In the genomic region with DNA sequence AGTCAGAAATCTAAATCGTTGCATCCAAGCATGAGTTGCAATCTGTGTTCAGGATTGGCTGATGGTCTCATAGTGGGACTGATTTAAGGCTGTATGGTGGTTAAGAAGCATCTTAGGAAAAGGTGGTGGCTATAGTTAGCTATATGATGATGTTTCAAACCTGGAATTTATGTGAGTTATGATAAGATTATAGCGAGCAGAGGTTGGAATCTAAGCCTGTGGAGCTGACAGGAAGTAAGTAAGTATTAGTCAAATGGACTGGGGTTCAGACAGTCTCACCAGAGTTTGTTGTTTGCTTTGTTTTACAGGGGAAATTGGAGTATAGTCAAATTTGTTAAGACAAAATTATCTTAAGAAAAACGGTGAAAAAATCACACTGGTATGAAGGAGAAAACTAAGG, we compare ENCODE assay signal across 23 cellular contexts. TPM values are rescaled to one million over a fixed set of nuclear protein-coding genes. Genes with fewer than 3 reads are reported as not detected.
DNase-seq lines count a peak whose midpoint lies in the region; ATAC-seq, FAIRE-seq and TF ChIP-seq lines count a peak whose summit lies in the region.
"Had no signal": no experiment of that assay in that cellular context is flagged by ENCODE, and none has a peak within 500 bp of the region (broad histone marks: within the 10 kb centered on the region; RNA-seq: fewer than 3 reads in every experiment).

No MANE protein-coding gene starts in this region.

- H3K4me3 Mint-ChIP-seq in GM23338: no peak overlapping the region
- H3K4me3 Mint-ChIP-seq: CD4-positive, CD25-positive, alpha-beta regulatory T cell had no signal

- H3F3A ChIP-seq in GM23338 (replicated peaks; ENCODE audit: low read depth): no peaks in the 10 kb centered on the region
- no peaks in the 10 kb centered on the region for H3F3A ChIP-seq in PC-3 (ENCODE audit: low read length, unreplicated experiment)

- POLR2A ChIA-PET in PC-3 (lab: Charles Lee; ENCODE audit: unreplicated experiment): no interaction called here

- DNase-seq in GM23338 (ENCODE audit: low spot score): no peak
- DNase-seq in PC-3: no peak
- DNase-seq in colonic mucosa: no peak
- peak; percentile 57 for DNase-seq in small intestine
- no peak for DNase-seq in activated effector memory CD4-positive, alpha-beta T cell treated with anti-CD3 and anti-CD28 coated beads, Interleukin-2, amount 50 U/mL, for 16 hours
- DNase-seq in foreskin keratinocyte: no peak
- DNase-seq in NCI-H526 (lab: John Stamatoyannopoulos, UW): no peak
- DNase-seq: BE2C; CD4-positive, CD25-positive, alpha-beta regulatory T cell; GM23248; HCEC 1CT; KBM-7; MM.1S; NCI-H1048; NCI-H1436; NCI-H2227 treated with DMSO at 0.1 percent for 48 hours; NCI-H524 treated with DMSO at 0.1 percent for 48 hours; PC-9; SHP77; SW 1271 had no signal

- H2AFZ ChIP-seq in GM23338 (0 out of 2 replicates have a peak overlapping the region, but pooled peaks have one; percentile 21), PC-3 (ENCODE audit: low read length) (no peak overlapping the region)
- H2AFZ ChIP-seq: GM23248, PC-9 had no signal

- H3K27me3 ChIP-seq in GM23338 (ENCODE audit: insufficient read depth) (no peaks in the 10 kb centered on the region), PC-3 (ENCODE audit: low read length) (no peaks in the 10 kb centered on the region), colonic mucosa (no peaks in the 10 kb centered on the region), small intestine (ENCODE audit: control insufficient read depth in 2 of 2, insufficient read depth in 2 of 2, low read length in 2 of 2) (no peaks in the 10 kb centered on the region), foreskin keratinocyte (no peaks in the 10 kb centered on the region)
- H3K27me3 ChIP-seq: BE2C had no signal

- H4K20me1 ChIP-seq in GM23338 (replicated peaks; ENCODE audit: insufficient read depth): no peaks in the 10 kb centered on the region
- H4K20me1 ChIP-seq in PC-3 (ENCODE audit: low read length): no peaks in the 10 kb centered on the region

- H3K9me3 Mint-ChIP-seq in GM23338: no peaks in the 10 kb centered on the region

- 0 out of 2 replicates have a peak, but pooled peaks cover 3% of the 10 kb centered on the region for H3K9me2 ChIP-seq in GM23338 (ENCODE audit: insufficient read depth)
- H3K9me2 ChIP-seq in PC-3 (replicated peaks; ENCODE audit: low read length): no peaks in the 10 kb centered on the region

- H3K9me3 ChIP-seq in PC-3 (ENCODE audit: low read length) (no peaks in the 10 kb centered on the region), colonic mucosa (no peaks in the 10 kb centered on the region), small intestine (ENCODE audit: control insufficient read depth, low read depth) (no peaks in the 10 kb centered on the region)
- H3K9me3 ChIP-seq: BE2C had no signal

- BruUV-seq in PC-3 (replicated peaks; lab: Mats Ljungman, UMichigan): no TSS peak

- no peaks in the 10 kb centered on the region for H3K4me1 Mint-ChIP-seq in GM23338

- WGBS in small intestine, 3 donors: 7 to 27% (median 20%) methylated on average over 3 of the region's 3 CpGs

- peaks cover 3% of the 10 kb centered on the region for H3K27me3 Mint-ChIP-seq in GM23338 (ENCODE audit: insufficient read depth, low read depth, poor library complexity)
- H3K27me3 Mint-ChIP-seq: CD4-positive, CD25-positive, alpha-beta regulatory T cell had no signal

- no peak overlapping the region for H3K9ac ChIP-seq in PC-3 (ENCODE audit: low read length)
- peak overlapping the region in 1 of 2 donors; percentile 31 for H3K9ac ChIP-seq in colonic mucosa (ENCODE audit: low read depth in 2 of 2, low read length in 2 of 2)
- H3K9ac ChIP-seq: GM23248 had no signal

- no peak overlapping the region for H3K27ac Mint-ChIP-seq in GM23338
- H3K27ac Mint-ChIP-seq: CD4-positive, CD25-positive, alpha-beta regulatory T cell had no signal

- H3K4me1 ChIP-seq in GM23338 (ENCODE audit: insufficient read depth) (no peaks in the 10 kb centered on the region), PC-3 (ENCODE audit: insufficient read depth, low read length) (no peaks in the 10 kb centered on the region), colonic mucosa (no peaks in the 10 kb centered on the region), small intestine (ENCODE audit: control insufficient read depth in 2 of 2, insufficient read depth in 1 of 2, low read depth in 1 of 2, low read length in 1 of 2) (no peaks in the 10 kb centered on the region), foreskin keratinocyte (no peaks in the 10 kb centered on the region)
- H3K4me1 ChIP-seq: BE2C had no signal

- CTCF ChIA-PET in PC-3 (lab: Charles Lee): no interaction called here

- no peaks in the 10 kb centered on the region for H3K36me3 Mint-ChIP-seq in GM23338 (ENCODE audit: low read depth)
- H3K36me3 Mint-ChIP-seq: CD4-positive, CD25-positive, alpha-beta regulatory T cell had no signal

- TF ChIP-seq CTCF in GM23338 (conservative IDR thresholded peaks at IDR 0.05; ENCODE audit: low read depth in 2 of 2) (no peak), PC-3 (conservative IDR thresholded peaks at IDR 0.05; ENCODE audit: low read depth, low read length) (no peak), colonic mucosa (IDR thresholded peaks at IDR 0.05) (no peak), foreskin keratinocyte (conservative IDR thresholded peaks at IDR 0.05) (no peak)

- H3K36me3 ChIP-seq in GM23338 (ENCODE audit: insufficient read depth) (no peaks in the 10 kb centered on the region), PC-3 (ENCODE audit: low read depth, low read length) (no peaks in the 10 kb centered on the region), colonic mucosa (no peaks in the 10 kb centered on the region), small intestine (ENCODE audit: control insufficient read depth in 2 of 2, insufficient read depth in 2 of 2, low read length in 2 of 2) (no peaks in the 10 kb centered on the region)
- H3K36me3 ChIP-seq: BE2C had no signal

- ATAC-seq in GM23338 (no peak), PC-3 (peak; percentile 20; the same call in 1 of the 2 replicates), foreskin keratinocyte (no peak)

- intact Hi-C loops in PC-3 (cut with micrococcal nuclease) (no loop called here), colonic mucosa (cut with DNase I) (no loop called here)

- no peak overlapping the region for H3K4me3 ChIP-seq in GM23338
- no peak overlapping the region for H3K4me3 ChIP-seq in PC-3 (ENCODE audit: low read length)
- no peak overlapping the region for H3K4me3 ChIP-seq in colonic mucosa
- no peak overlapping the region for H3K4me3 ChIP-seq in small intestine (ENCODE audit: low read depth in 1 of 2, low read length in 2 of 2)
- H3K4me3 ChIP-seq: GM23248, PC-9, SK-N-MC had no signal

- H3K4me2 ChIP-seq in GM23338: no peak overlapping the region
- H3K4me2 ChIP-seq in PC-3 (ENCODE audit: low read length): no peak overlapping the region
- H3K4me2 ChIP-seq: PC-9 had no signal

- FAIRE-seq in small intestine (lab: Jason Lieb, UNC): no peak

- H3K79me2 ChIP-seq in GM23338 (replicated peaks; ENCODE audit: insufficient read depth) (no peaks in the 10 kb centered on the region), PC-3 (ENCODE audit: low read length) (no peaks in the 10 kb centered on the region)

- H3K27ac ChIP-seq in GM23338 (ENCODE audit: low read depth) (no peak overlapping the region), PC-3 (ENCODE audit: low read length) (no peak overlapping the region), colonic mucosa (peak overlapping the region; percentile 38), small intestine (ENCODE audit: low read depth in 1 of 2, low read length in 1 of 2) (no peak overlapping the region), foreskin keratinocyte (no peak overlapping the region)
- H3K27ac ChIP-seq: GM23248, HL-60, PC-9, SK-N-MC had no signal

TF ChIP-seq in GM23338, 12 proteins besides CTCF, POLR2A, EP300 and RAD21 (continues in another document):
- TF ChIP-seq EZH2 (IDR thresholded peaks at IDR 0.05; ENCODE audit: low read depth, unreplicated experiment): no peak
- TF ChIP-seq, protein P1, sequence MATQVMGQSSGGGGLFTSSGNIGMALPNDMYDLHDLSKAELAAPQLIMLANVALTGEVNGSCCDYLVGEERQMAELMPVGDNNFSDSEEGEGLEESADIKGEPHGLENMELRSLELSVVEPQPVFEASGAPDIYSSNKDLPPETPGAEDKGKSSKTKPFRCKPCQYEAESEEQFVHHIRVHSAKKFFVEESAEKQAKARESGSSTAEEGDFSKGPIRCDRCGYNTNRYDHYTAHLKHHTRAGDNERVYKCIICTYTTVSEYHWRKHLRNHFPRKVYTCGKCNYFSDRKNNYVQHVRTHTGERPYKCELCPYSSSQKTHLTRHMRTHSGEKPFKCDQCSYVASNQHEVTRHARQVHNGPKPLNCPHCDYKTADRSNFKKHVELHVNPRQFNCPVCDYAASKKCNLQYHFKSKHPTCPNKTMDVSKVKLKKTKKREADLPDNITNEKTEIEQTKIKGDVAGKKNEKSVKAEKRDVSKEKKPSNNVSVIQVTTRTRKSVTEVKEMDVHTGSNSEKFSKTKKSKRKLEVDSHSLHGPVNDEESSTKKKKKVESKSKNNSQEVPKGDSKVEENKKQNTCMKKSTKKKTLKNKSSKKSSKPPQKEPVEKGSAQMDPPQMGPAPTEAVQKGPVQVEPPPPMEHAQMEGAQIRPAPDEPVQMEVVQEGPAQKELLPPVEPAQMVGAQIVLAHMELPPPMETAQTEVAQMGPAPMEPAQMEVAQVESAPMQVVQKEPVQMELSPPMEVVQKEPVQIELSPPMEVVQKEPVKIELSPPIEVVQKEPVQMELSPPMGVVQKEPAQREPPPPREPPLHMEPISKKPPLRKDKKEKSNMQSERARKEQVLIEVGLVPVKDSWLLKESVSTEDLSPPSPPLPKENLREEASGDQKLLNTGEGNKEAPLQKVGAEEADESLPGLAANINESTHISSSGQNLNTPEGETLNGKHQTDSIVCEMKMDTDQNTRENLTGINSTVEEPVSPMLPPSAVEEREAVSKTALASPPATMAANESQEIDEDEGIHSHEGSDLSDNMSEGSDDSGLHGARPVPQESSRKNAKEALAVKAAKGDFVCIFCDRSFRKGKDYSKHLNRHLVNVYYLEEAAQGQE (IDR thresholded peaks at IDR 0.05; ENCODE audit: unreplicated experiment): no peak
- no peak for TF ChIP-seq ZNF114 (CRISPR knock-in tag; IDR thresholded peaks at IDR 0.05)
- TF ChIP-seq ZNF331 (CRISPR knock-in tag; IDR thresholded peaks at IDR 0.05; ENCODE audit: low read depth): no peak
- no peak for TF ChIP-seq JUNB (IDR thresholded peaks at IDR 0.05; ENCODE audit: unreplicated experiment)
- no peak for TF ChIP-seq NANOG (IDR thresholded peaks at IDR 0.05; ENCODE audit: borderline replicate concordance)

RNA-seq across cellular contexts. Expression of a gene that starts 56.7 kb away (rescaled TPM):
- total RNA-seq in GM23338 (2014; rRNA removed; shearing (Covaris generic)): 1.6 TPM in 1 of 2 replicates, not detected in the other
- polyA plus RNA-seq in GM23338 (2016; fragmentation: Nextera tagmentation; extraction: Ambion mirVana) (0.61 and 2.1 TPM in 2 replicates), small intestine (under 1 TPM in 1 of 3 donors, not detected in 2; 0.12 TPM), foreskin keratinocyte (0.38 and 0.86 TPM in 2 replicates)
- total RNA-seq in PC-3 (2014; rRNA removed) (not detected in 2 replicates), colonic mucosa (not detected), foreskin keratinocyte (0.71 and 1.1 TPM in 2 replicates)
- total RNA-seq: CD4-positive, CD25-positive, alpha-beta regulatory T cell; GM23248; HT-29 had no signal
